ENCODE assay signal across 14 cellular contexts in genomic region chr6:166274739-166275370, GRCh38. TPM values are rescaled to one million over a fixed set of nuclear protein-coding genes. Genes with fewer than 3 reads are reported as not detected.
A peak's percentile ranks its signal among the peaks of the same experiment; 100 is the strongest.
DNase-seq lines count a peak whose midpoint lies in the region; ATAC-seq, FAIRE-seq and TF ChIP-seq lines count a peak whose summit lies in the region.
"Had no signal": no experiment of that assay in that cellular context is flagged by ENCODE, and none has a peak within 500 bp of the region (broad histone marks: within the 10 kb centered on the region; RNA-seq: fewer than 3 reads in every experiment).

No MANE protein-coding gene starts in this region.

- H3K9ac ChIP-seq in kidney (ENCODE audit: low read length in 2 of 2) (no peak overlapping the region), smooth muscle cell (ENCODE audit: low read depth) (no peak overlapping the region)

- H3K36me3 ChIP-seq in HEK293 (ENCODE audit: control insufficient read depth in 2 of 2, insufficient read depth in 1 of 2, low read length in 2 of 2) (no peaks in the 10 kb centered on the region), kidney (ENCODE audit: control insufficient read depth in 1 of 2, insufficient read depth in 2 of 2, low read length in 2 of 2) (no peaks in the 10 kb centered on the region), spleen (no peaks in the 10 kb centered on the region), smooth muscle cell (ENCODE audit: low read depth) (no peaks in the 10 kb centered on the region)

- H3K4me1 ChIP-seq in HEK293 (ENCODE audit: control insufficient read depth, insufficient read depth, low read length), result no peaks in the 10 kb centered on the region
- no peaks in the 10 kb centered on the region for H3K4me1 ChIP-seq in kidney (ENCODE audit: control insufficient read depth in 1 of 2, insufficient read depth in 1 of 2, low read depth in 1 of 2, low read length in 2 of 2)
- H3K4me1 ChIP-seq in spleen, result peaks cover 6 to 9% (median 8%) of the 10 kb centered on the region in 6 donors
- H3K4me1 ChIP-seq in smooth muscle cell (ENCODE audit: low read depth), result no peaks in the 10 kb centered on the region
- H3K4me1 ChIP-seq: Caco-2 had no signal

- no peak overlapping the region for H2AFZ ChIP-seq in smooth muscle cell (ENCODE audit: low read depth)

- TF ChIP-seq POLR2A in spleen (IDR thresholded peaks at IDR 0.05), result no peak

- POLR2A ChIA-PET in activated CD8-positive, alpha-beta T cell treated with anti-CD3 and anti-CD28 coated beads, Interleukin-2, amount 10 ng/mL, durations not matched to agents 7 days and 5 days (lab: Charles Lee), result no interaction called here
- POLR2A ChIA-PET in activated CD8-positive, alpha-beta T cell treated with anti-CD3 and anti-CD28 coated beads for 36 hours (lab: Charles Lee), result no interaction called here
- POLR2A ChIA-PET in HEK293 (lab: Yijun Ruan, JAX), result no interaction called here

- H3K27me3 ChIP-seq in spleen (replicated peaks in 1 of 7), result peaks cover 0 to 30% (median 0%) of the 10 kb centered on the region in 7 donors
- peaks cover 3% of the 10 kb centered on the region for H3K27me3 ChIP-seq in smooth muscle cell (ENCODE audit: low read depth)

- no peak for FAIRE-seq in kidney (lab: Jason Lieb, UNC)

- H3K4me1 Mint-ChIP-seq in activated CD8-positive, alpha-beta T cell treated with anti-CD3 and anti-CD28 coated beads, Interleukin-2, amount 10 ng/mL, durations not matched to agents 7 days and 5 days (ENCODE audit: low read depth), result peaks cover 11% of the 10 kb centered on the region
- peaks cover 6% of the 10 kb centered on the region for H3K4me1 Mint-ChIP-seq in activated CD8-positive, alpha-beta T cell treated with anti-CD3 and anti-CD28 coated beads for 36 hours (ENCODE audit: low read depth)

- no peaks in the 10 kb centered on the region for H3K9me3 Mint-ChIP-seq in activated CD8-positive, alpha-beta T cell treated with anti-CD3 and anti-CD28 coated beads, Interleukin-2, amount 10 ng/mL, durations not matched to agents 7 days and 5 days (ENCODE audit: insufficient read depth)
- no peaks in the 10 kb centered on the region for H3K9me3 Mint-ChIP-seq in activated CD8-positive, alpha-beta T cell treated with anti-CD3 and anti-CD28 coated beads for 36 hours
- H3K9me3 Mint-ChIP-seq: CD8-positive, alpha-beta memory T cell had no signal

- CTCF ChIA-PET in activated CD8-positive, alpha-beta T cell treated with anti-CD3 and anti-CD28 coated beads, Interleukin-2, amount 10 ng/mL, durations not matched to agents 7 days and 5 days (lab: Charles Lee), result interaction anchor here (1.2 to 4.6 kb wide), 3 partner anchors 39 to 126 kb away, joined by 4 to 61 read pairs (median 4); no protein-coding TSS in a partner anchor
- CTCF ChIA-PET in activated CD8-positive, alpha-beta T cell treated with anti-CD3 and anti-CD28 coated beads for 36 hours (lab: Charles Lee), result interaction anchor here (1.0 to 5.1 kb wide), 6 partner anchors 9 to 137 kb away, joined by 3 to 57 read pairs (median 5); no protein-coding TSS in a partner anchor
- CTCF ChIA-PET in HEK293 (lab: Yijun Ruan, JAX), result interaction anchor here (0.6 to 5.0 kb wide), 9 partner anchors 24 to 125 kb away, joined by 3 to 94 read pairs (median 3); no protein-coding TSS in a partner anchor

- no peak overlapping the region for H3K27ac Mint-ChIP-seq in activated CD8-positive, alpha-beta T cell treated with anti-CD3 and anti-CD28 coated beads, Interleukin-2, amount 10 ng/mL, durations not matched to agents 7 days and 5 days
- no peak overlapping the region for H3K27ac Mint-ChIP-seq in activated CD8-positive, alpha-beta T cell treated with anti-CD3 and anti-CD28 coated beads for 36 hours
- H3K27ac Mint-ChIP-seq: CD8-positive, alpha-beta memory T cell had no signal

- H3K27me3 Mint-ChIP-seq in activated CD8-positive, alpha-beta T cell treated with anti-CD3 and anti-CD28 coated beads, Interleukin-2, amount 10 ng/mL, durations not matched to agents 7 days and 5 days (ENCODE audit: low read depth), result peaks cover 11% of the 10 kb centered on the region
- peaks cover 1% of the 10 kb centered on the region for H3K27me3 Mint-ChIP-seq in activated CD8-positive, alpha-beta T cell treated with anti-CD3 and anti-CD28 coated beads for 36 hours

- no peak for TF ChIP-seq CTCF in activated CD8-positive, alpha-beta T cell treated with anti-CD3 and anti-CD28 coated beads for 36 hours (IDR thresholded peaks at IDR 0.05)
- TF ChIP-seq CTCF in HEK293 (tag by site-specific recombination; IDR thresholded peaks at IDR 0.05) (no peak), kidney (IDR thresholded peaks at IDR 0.05; ENCODE audit: borderline replicate concordance, extremely low read depth, insufficient read depth) (no peak), spleen (IDR thresholded peaks at IDR 0.05 in 8 of 11, conservative IDR thresholded peaks at IDR 0.05 in 3 of 11) (no peak), smooth muscle cell (IDR thresholded peaks at IDR 0.05; ENCODE audit: borderline replicate concordance, insufficient read depth, poor library complexity, severe bottlenecking) (no peak), GM13977 (IDR thresholded peaks at IDR 0.05; ENCODE audit: extremely low read depth, insufficient read depth, missing control alignments) (no peak)

- H3F3A ChIP-seq in smooth muscle cell (ENCODE audit: low read depth), result no peaks in the 10 kb centered on the region

- no peaks in the 10 kb centered on the region for H4K20me1 ChIP-seq in smooth muscle cell (ENCODE audit: low read depth)

- H3K27ac ChIP-seq in HEK293 (ENCODE audit: extremely low read depth, low read depth, low read length), result no peak overlapping the region
- H3K27ac ChIP-seq in kidney (ENCODE audit: low read depth in 2 of 2, low read length in 2 of 2), result no peak overlapping the region
- no peak overlapping the region for H3K27ac ChIP-seq in spleen
- H3K27ac ChIP-seq in smooth muscle cell (ENCODE audit: low read depth), result no peak overlapping the region
- H3K27ac ChIP-seq: 22Rv1, HL-60 had no signal

- no peaks in the 10 kb centered on the region for H3K36me3 Mint-ChIP-seq in activated CD8-positive, alpha-beta T cell treated with anti-CD3 and anti-CD28 coated beads, Interleukin-2, amount 10 ng/mL, durations not matched to agents 7 days and 5 days (ENCODE audit: low read depth)
- no peaks in the 10 kb centered on the region for H3K36me3 Mint-ChIP-seq in activated CD8-positive, alpha-beta T cell treated with anti-CD3 and anti-CD28 coated beads for 36 hours (ENCODE audit: low read depth)
- H3K36me3 Mint-ChIP-seq: CD8-positive, alpha-beta memory T cell had no signal

- intact Hi-C loops in activated CD8-positive, alpha-beta T cell treated with anti-CD3 and anti-CD28 coated beads for 36 hours (cut with micrococcal nuclease), result loop anchor here (2.0 kb wide), 1 partner anchor 126 kb away; no protein-coding TSS in a partner anchor
- intact Hi-C loops in kidney (cut with DNase I) (loop anchor here (10.0 kb wide), 1 partner anchor 130 kb away; no protein-coding TSS in a partner anchor), spleen (cut with DNase I; ENCODE audit: low total_unique reads) (no loop called here)

- no peak overlapping the region for H3K4me2 ChIP-seq in smooth muscle cell

- no peak for ATAC-seq in activated CD8-positive, alpha-beta T cell treated with anti-CD3 and anti-CD28 coated beads, Interleukin-2, amount 10 ng/mL, durations not matched to agents 7 days and 5 days
- ATAC-seq in activated CD8-positive, alpha-beta T cell treated with anti-CD3 and anti-CD28 coated beads for 36 hours, result no peak

- DNase-seq in activated CD8-positive, alpha-beta T cell treated with anti-CD3 and anti-CD28 coated beads, Interleukin-2, amount 10 ng/mL, durations not matched to agents 7 days and 5 days, result peak; percentile 15
- no peak for DNase-seq in activated CD8-positive, alpha-beta T cell treated with anti-CD3 and anti-CD28 coated beads for 36 hours
- DNase-seq in kidney, result peak; percentile 69
- peak; percentile 82 for DNase-seq in spleen
- no peak for DNase-seq in smooth muscle cell (lab: John Stamatoyannopoulos, UW; ENCODE audit: unreplicated experiment)
- no peak for DNase-seq in activated effector memory CD4-positive, alpha-beta T cell treated with Interleukin-2 at 50 U/mL for 16 hours
- no peak for DNase-seq in GM13977 (ENCODE audit: low spot score)

- H3K79me2 ChIP-seq in smooth muscle cell (ENCODE audit: low read depth), result no peaks in the 10 kb centered on the region

- 70 to 80% (median 79%) methylated on average over 11 to 13 of the region's 13 CpGs for WGBS in spleen, 5 donors
- 85% methylated on average over 13 of the region's 13 CpGs for WGBS in smooth muscle cell (ENCODE audit: low lambda C conversion rate)

- H3K4me3 Mint-ChIP-seq in activated CD8-positive, alpha-beta T cell treated with anti-CD3 and anti-CD28 coated beads, Interleukin-2, amount 10 ng/mL, durations not matched to agents 7 days and 5 days, result no peak overlapping the region
- H3K4me3 Mint-ChIP-seq in activated CD8-positive, alpha-beta T cell treated with anti-CD3 and anti-CD28 coated beads for 36 hours, result no peak overlapping the region

- in situ Hi-C loops in GM13977 (cut with MboI; ENCODE audit: low pct_unique_long_range_greater_than_20kb, low sequenced_read_pairs, unreplicated experiment), result no loop called here

- no peaks in the 10 kb centered on the region for H3K9me3 ChIP-seq in HEK293 (ENCODE audit: control insufficient read depth, insufficient read depth, low read depth, low read length)
- no peaks in the 10 kb centered on the region for H3K9me3 ChIP-seq in kidney (ENCODE audit: control insufficient read depth in 1 of 2, low read length in 2 of 2)
- no peaks in the 10 kb centered on the region for H3K9me3 ChIP-seq in spleen
- no peaks in the 10 kb centered on the region for H3K9me3 ChIP-seq in smooth muscle cell (replicated peaks; ENCODE audit: low read depth)
- H3K9me3 ChIP-seq: Caco-2 had no signal

- no peak overlapping the region for H3K4me3 ChIP-seq in HEK293 (ENCODE audit: low read depth, low read length)
- H3K4me3 ChIP-seq in kidney (ENCODE audit: low read length in 2 of 2), result no peak overlapping the region
- no peak overlapping the region for H3K4me3 ChIP-seq in spleen
- H3K4me3 ChIP-seq in smooth muscle cell, result no peak overlapping the region

TF ChIP-seq in HEK293, 187 proteins besides CTCF, POLR2A, EP300 and RAD21:
- TF ChIP-seq SCRT2 (tag by site-specific recombination; IDR thresholded peaks at IDR 0.05) (peak; percentile 71), ZNF114 (tag by site-specific recombination; IDR thresholded peaks at IDR 0.05) (no peak)

RNA-seq across cellular contexts. Expression of gene PRR18, which starts 33.3 kb away (rescaled TPM):
- not detected for total RNA-seq in activated CD8-positive, alpha-beta T cell treated with anti-CD3 and anti-CD28 coated beads, Interleukin-2, amount 10 ng/mL, durations not matched to agents 7 days and 5 days
- total RNA-seq in activated CD8-positive, alpha-beta T cell treated with anti-CD3 and anti-CD28 coated beads for 36 hours, result under 1 TPM; 0.23 to 0.27 TPM
- 0.19 TPM for total RNA-seq in kidney
- not detected for polyA plus RNA-seq in kidney (ENCODE audit: insufficient read depth, low read depth, low replicate concordance)
- under 1 TPM in 2 of 7 donors, not detected in 5; 0.28 to 0.30 TPM for total RNA-seq in spleen
- polyA plus RNA-seq in spleen, result under 1 TPM in 2 of 3 donors, not detected in 1; 0.03 to 0.08 TPM
- total RNA-seq in smooth muscle cell, result 0.40 TPM in 1 of 2 replicates, not detected in the other
- not detected in 2 replicates for polyA plus RNA-seq in smooth muscle cell
- total RNA-seq: H4 had no signal
- polyA plus RNA-seq: BJ; CD8-positive, alpha-beta memory T cell had no signal

Comparison
In these comparisons a context has a peak if more than half of its experiments do, and no peak if none do; other contexts are left out.
1. DNase-seq: peak in activated CD8-positive, alpha-beta T cell treated with anti-CD3 and anti-CD28 coated beads, Interleukin-2, amount 10 ng/mL, durations not matched to agents 7 days and 5 days (single experiment), kidney (single experiment) and spleen (single experiment); none in activated CD8-positive, alpha-beta T cell treated with anti-CD3 and anti-CD28 coated beads for 36 hours (single experiment), smooth muscle cell (single experiment), activated effector memory CD4-positive, alpha-beta T cell treated with Interleukin-2 at 50 U/mL for 16 hours (single experiment) and GM13977 (single experiment).